In genomic region chr12:3617565-3617964, GRCh38 we compare ENCODE assay signal across 35 cellular contexts.
"Had no signal": no experiment of that assay in that cellular context is flagged by ENCODE, and none has a peak within 500 bp of the region (broad histone marks: within the 10 kb centered on the region; RNA-seq: fewer than 3 reads in every experiment).

No MANE protein-coding gene starts in this region.

- H3K9me3 Mint-ChIP-seq: activated CD4-positive, alpha-beta memory T cell treated with anti-CD3 and anti-CD28 coated beads for 36 hours; activated CD4-positive, alpha-beta T cell treated with anti-CD3 and anti-CD28 coated beads, Interleukin-2, amount 10 ng/mL, durations not matched to agents 24 days and 14 days; activated naive CD4-positive, alpha-beta T cell treated with anti-CD3 and anti-CD28 coated beads, Interleukin-2, amount 10 ng/mL, durations not matched to agents 7 days and 5 days; activated naive CD4-positive, alpha-beta T cell treated with anti-CD3 and anti-CD28 coated beads, Interleukin-2, amount 50 U/mL, for 72 hours; activated naive CD8-positive, alpha-beta T cell treated with anti-CD3 and anti-CD28 coated beads, Interleukin-2, amount 10 ng/mL, durations not matched to agents 7 days and 5 days; activated T-helper 1 cell treated with anti-CD3 and anti-CD28 coated beads, Interleukin-12 subunit alpha, Interleukin-12 subunit beta, Interleukin-2, Interleukin-4 antibody, amounts not matched to agents 30 ng/mL and 10 ng/mL and 1 ng/mL, durations not matched to agents 14 hours and 24 hours and 36 hours; activated T-helper 2 cell treated with anti-CD3 and anti-CD28 coated beads, Interferon-gamma antibody, Interleukin-2, Interleukin-4, amounts not matched to agents 10 μg/mL and 5 μg/mL and 100 μg/mL, durations not matched to agents 14 hours and 24 hours and 36 hours; T-cell; T-helper 1 cell treated with Interleukin-12 subunit alpha and Interleukin-12 subunit beta and Interleukin-4 antibody, amounts not matched to agents 30 μg/mL and 1 μg/mL, for 36 hours; T-helper 2 cell treated with Interferon-gamma antibody and Interleukin-4, amounts not matched to agents 5 μg/mL and 100 μg/mL, for 36 hours had no signal

- ATAC-seq: activated CD4-positive, alpha-beta T cell treated with anti-CD3 and anti-CD28 coated beads for 36 hours; activated CD8-positive, alpha-beta memory T cell treated with anti-CD3 and anti-CD28 coated beads, Interleukin-2, amount 10 ng/mL, durations not matched to agents 7 days and 5 days; activated CD8-positive, alpha-beta T cell treated with anti-CD3 and anti-CD28 coated beads, Interleukin-2, amount 10 ng/mL, durations not matched to agents 7 days and 5 days; activated naive CD4-positive, alpha-beta T cell treated with anti-CD3 and anti-CD28 coated beads, Interleukin-2, amount 50 U/mL, for 72 hours; gastroesophageal sphincter; T-cell had no signal

- H3K36me3 ChIP-seq: ascending aorta, breast epithelium, cardiac muscle cell, colonic mucosa, esophagus squamous epithelium had no signal

- DNase-seq: activated CD4-positive, alpha-beta memory T cell treated with anti-CD3 and anti-CD28 coated beads for 36 hours; activated CD4-positive, alpha-beta T cell treated with anti-CD3 and anti-CD28 coated beads for 36 hours; activated CD4-positive, alpha-beta T cell treated with anti-CD3 and anti-CD28 coated beads, Interleukin-2, amount 10 ng/mL, durations not matched to agents 24 days and 14 days; activated CD4-positive, CD25-positive, alpha-beta regulatory T cell; activated CD4-positive, CD25-positive, alpha-beta regulatory T cell treated with anti-CD3 and anti-CD28 coated beads, Interleukin-2, amount 50 U/mL, for 72 hours; activated CD8-positive, alpha-beta memory T cell treated with anti-CD3 and anti-CD28 coated beads, Interleukin-2, amount 10 ng/mL, durations not matched to agents 7 days and 5 days; activated CD8-positive, alpha-beta memory T cell treated with anti-CD3 and anti-CD28 coated beads, Interleukin-2, amount 50 U/mL, for 4 hours; activated CD8-positive, alpha-beta T cell treated with anti-CD3 and anti-CD28 coated beads, Interleukin-2, amount 10 ng/mL, durations not matched to agents 7 days and 5 days; activated effector memory CD4-positive, alpha-beta T cell treated with anti-CD3 and anti-CD28 coated beads, Interleukin-2, amount 50 U/mL, for 16 hours; activated naive CD4-positive, alpha-beta T cell; activated naive CD4-positive, alpha-beta T cell treated with anti-CD3 and anti-CD28 coated beads, Interleukin-2, amount 10 ng/mL, durations not matched to agents 7 days and 5 days; activated naive CD8-positive, alpha-beta T cell treated with anti-CD3 and anti-CD28 coated beads, Interleukin-2, amount 10 ng/mL, durations not matched to agents 7 days and 5 days; activated T-cell treated with anti-CD3 and anti-CD28 coated beads, Interleukin-2, amount 50 U/mL, for 1 hour; activated T-cell treated with anti-CD3 and anti-CD28 coated beads, Interleukin-2, amount 50 U/mL, for 48 hours; central memory CD4-positive, alpha-beta T cell; cerebellar nuclear complex; colonic mucosa; effector CD8-positive, alpha-beta T cell; esophagus squamous epithelium; foreskin melanocyte; T-cell; T1000 had no signal

- H3K4me1 ChIP-seq: ascending aorta, breast epithelium, colonic mucosa, esophagus squamous epithelium had no signal

- H3K27ac Mint-ChIP-seq: activated CD4-positive, alpha-beta memory T cell treated with anti-CD3 and anti-CD28 coated beads for 36 hours; activated CD4-positive, alpha-beta T cell treated with anti-CD3 and anti-CD28 coated beads for 36 hours; activated CD4-positive, alpha-beta T cell treated with anti-CD3 and anti-CD28 coated beads, Interleukin-2, amount 10 ng/mL, durations not matched to agents 24 days and 14 days; activated CD8-positive, alpha-beta memory T cell treated with anti-CD3 and anti-CD28 coated beads, Interleukin-2, amount 10 ng/mL, durations not matched to agents 7 days and 5 days; activated CD8-positive, alpha-beta T cell treated with anti-CD3 and anti-CD28 coated beads, Interleukin-2, amount 10 ng/mL, durations not matched to agents 7 days and 5 days; activated naive CD4-positive, alpha-beta T cell treated with anti-CD3 and anti-CD28 coated beads, Interleukin-2, amount 10 ng/mL, durations not matched to agents 7 days and 5 days; activated naive CD8-positive, alpha-beta T cell treated with anti-CD3 and anti-CD28 coated beads, Interleukin-2, amount 10 ng/mL, durations not matched to agents 7 days and 5 days; activated T-helper 1 cell treated with anti-CD3 and anti-CD28 coated beads, Interleukin-12 subunit alpha, Interleukin-12 subunit beta, Interleukin-2, Interleukin-4 antibody, amounts not matched to agents 30 ng/mL and 10 ng/mL and 1 ng/mL, durations not matched to agents 14 hours and 24 hours and 36 hours; activated T-helper 2 cell treated with anti-CD3 and anti-CD28 coated beads, Interferon-gamma antibody, Interleukin-2, Interleukin-4, amounts not matched to agents 10 μg/mL and 5 μg/mL and 100 μg/mL, durations not matched to agents 14 hours and 24 hours and 36 hours; T-helper 1 cell treated with Interleukin-12 subunit alpha and Interleukin-12 subunit beta and Interleukin-4 antibody, amounts not matched to agents 30 μg/mL and 1 μg/mL, for 36 hours; T-helper 2 cell treated with Interferon-gamma antibody and Interleukin-4, amounts not matched to agents 5 μg/mL and 100 μg/mL, for 36 hours had no signal

- H3K27me3 ChIP-seq: ascending aorta, breast epithelium, cardiac muscle cell, colonic mucosa, esophagus squamous epithelium, gastroesophageal sphincter had no signal

- H3K4me3 Mint-ChIP-seq: activated CD4-positive, alpha-beta memory T cell treated with anti-CD3 and anti-CD28 coated beads for 36 hours; activated CD4-positive, alpha-beta T cell treated with anti-CD3 and anti-CD28 coated beads for 36 hours; activated CD4-positive, alpha-beta T cell treated with anti-CD3 and anti-CD28 coated beads, Interleukin-2, amount 10 ng/mL, durations not matched to agents 24 days and 14 days; activated CD8-positive, alpha-beta memory T cell treated with anti-CD3 and anti-CD28 coated beads, Interleukin-2, amount 10 ng/mL, durations not matched to agents 7 days and 5 days; activated CD8-positive, alpha-beta T cell treated with anti-CD3 and anti-CD28 coated beads, Interleukin-2, amount 10 ng/mL, durations not matched to agents 7 days and 5 days; activated naive CD4-positive, alpha-beta T cell treated with anti-CD3 and anti-CD28 coated beads, Interleukin-2, amount 10 ng/mL, durations not matched to agents 7 days and 5 days; activated naive CD8-positive, alpha-beta T cell treated with anti-CD3 and anti-CD28 coated beads, Interleukin-2, amount 10 ng/mL, durations not matched to agents 7 days and 5 days; activated T-helper 1 cell treated with anti-CD3 and anti-CD28 coated beads, Interleukin-12 subunit alpha, Interleukin-12 subunit beta, Interleukin-2, Interleukin-4 antibody, amounts not matched to agents 30 ng/mL and 10 ng/mL and 1 ng/mL, durations not matched to agents 14 hours and 24 hours and 36 hours; brain; T-cell; T-helper 1 cell treated with Interleukin-12 subunit alpha and Interleukin-12 subunit beta and Interleukin-4 antibody, amounts not matched to agents 30 μg/mL and 1 μg/mL, for 36 hours; T-helper 2 cell treated with Interferon-gamma antibody and Interleukin-4, amounts not matched to agents 5 μg/mL and 100 μg/mL, for 36 hours had no signal

- FAIRE-seq: endometrium, endothelial cell of umbilical vein had no signal

- H3K27ac ChIP-seq: ascending aorta, breast epithelium, cardiac muscle cell, colonic mucosa, epithelial cell of prostate, esophagus squamous epithelium, gastroesophageal sphincter had no signal

- H3K4me3 ChIP-seq: ascending aorta, breast epithelium, cardiac muscle cell, colonic mucosa, esophagus squamous epithelium, gastroesophageal sphincter had no signal

- H3K27me3 Mint-ChIP-seq: activated CD4-positive, alpha-beta memory T cell treated with anti-CD3 and anti-CD28 coated beads for 36 hours; activated CD4-positive, alpha-beta T cell treated with anti-CD3 and anti-CD28 coated beads for 36 hours; activated CD4-positive, alpha-beta T cell treated with anti-CD3 and anti-CD28 coated beads, Interleukin-2, amount 10 ng/mL, durations not matched to agents 24 days and 14 days; activated CD8-positive, alpha-beta memory T cell treated with anti-CD3 and anti-CD28 coated beads, Interleukin-2, amount 10 ng/mL, durations not matched to agents 7 days and 5 days; activated naive CD4-positive, alpha-beta T cell treated with anti-CD3 and anti-CD28 coated beads, Interleukin-2, amount 10 ng/mL, durations not matched to agents 7 days and 5 days; activated naive CD8-positive, alpha-beta T cell treated with anti-CD3 and anti-CD28 coated beads, Interleukin-2, amount 10 ng/mL, durations not matched to agents 7 days and 5 days; T-cell had no signal

- H3K36me3 Mint-ChIP-seq: brain had no signal

- H3K4me1 Mint-ChIP-seq: activated naive CD4-positive, alpha-beta T cell treated with anti-CD3 and anti-CD28 coated beads, Interleukin-2, amount 10 ng/mL, durations not matched to agents 7 days and 5 days; activated naive CD8-positive, alpha-beta T cell treated with anti-CD3 and anti-CD28 coated beads, Interleukin-2, amount 10 ng/mL, durations not matched to agents 7 days and 5 days; T-cell had no signal

- H3K9me3 ChIP-seq: ascending aorta, breast epithelium, colonic mucosa, esophagus squamous epithelium, gastroesophageal sphincter had no signal
